ENCODE assay signal across 8 cellular contexts in genomic region chr11:64810891-64811272, GRCh38. TPM values are rescaled to one million over a fixed set of nuclear protein-coding genes. Genes with fewer than 3 reads are reported as not detected.
DNase-seq lines count a peak whose midpoint lies in the region; ATAC-seq lines count a peak whose summit lies in the region.

No MANE protein-coding gene starts in this region.

- peak overlapping the region; percentile 83 for H3K4me3 ChIP-seq in HUES6 (ENCODE audit: low read depth, low read length)
- peak overlapping the region; percentile 53 for H3K4me3 ChIP-seq in iPS-15b (ENCODE audit: low read depth, low read length)

- H3K4me1 Mint-ChIP-seq in stimulated activated naive CD8-positive, alpha-beta T cell treated with anti-CD3 and anti-CD28 coated beads, Interleukin-15, Interleukin-2, amounts not matched to agents 100 ng/mL and 50 ng/mL, for 24 hours (ENCODE audit: low read depth): peaks cover 22% of the 10 kb centered on the region

- peak overlapping the region; percentile 89 for H3K4me3 Mint-ChIP-seq in stimulated activated naive CD8-positive, alpha-beta T cell treated with anti-CD3 and anti-CD28 coated beads, Interleukin-15, Interleukin-2, amounts not matched to agents 100 ng/mL and 50 ng/mL, for 24 hours

- peaks cover 23% of the 10 kb centered on the region for H3K36me3 ChIP-seq in HUES6 (ENCODE audit: control insufficient read depth, insufficient read depth, low read length)
- H3K36me3 ChIP-seq in iPS-15b (ENCODE audit: control insufficient read depth, insufficient read depth, low read length): peaks cover 17% of the 10 kb centered on the region

- ATAC-seq in activated naive CD4-positive, alpha-beta T cell treated with anti-CD3 and anti-CD28 coated beads, Interleukin-2, amount 50 U/mL, for 72 hours: peak; percentile 47 to 50

- H3K9me3 Mint-ChIP-seq in activated naive CD4-positive, alpha-beta T cell treated with anti-CD3 and anti-CD28 coated beads, Interleukin-2, amount 50 U/mL, for 72 hours: no peaks in the 10 kb centered on the region
- H3K9me3 Mint-ChIP-seq in stimulated activated naive CD8-positive, alpha-beta T cell treated with anti-CD3 and anti-CD28 coated beads, Interleukin-15, Interleukin-2, amounts not matched to agents 100 ng/mL and 50 ng/mL, for 24 hours: no peaks in the 10 kb centered on the region

- H3K27me3 ChIP-seq in HUES6 (ENCODE audit: control insufficient read depth, insufficient read depth, low read length): no peaks in the 10 kb centered on the region
- no peaks in the 10 kb centered on the region for H3K27me3 ChIP-seq in iPS-15b (ENCODE audit: control insufficient read depth, insufficient read depth, low read length)

- peaks cover 6% of the 10 kb centered on the region for H3K4me1 ChIP-seq in HUES6 (ENCODE audit: control insufficient read depth, insufficient read depth, low read length)
- peaks cover 3% of the 10 kb centered on the region for H3K4me1 ChIP-seq in iPS-15b (ENCODE audit: control insufficient read depth, insufficient read depth, low read length)

- peak; percentile 85 for DNase-seq in DMS79 treated with DMSO at 0.1 percent for 48 hours (lab: John Stamatoyannopoulos, UW)
- no peak for DNase-seq in DMS79 (lab: John Stamatoyannopoulos, UW)
- DNase-seq in activated naive CD4-positive, alpha-beta T cell treated with anti-CD3 and anti-CD28 coated beads, Interleukin-2, amount 50 U/mL, for 72 hours (ENCODE audit: low spot score in 2 of 2): no peak
- no peak for DNase-seq in NCI-H2171 treated with DMSO at 0.1 percent for 48 hours (lab: John Stamatoyannopoulos, UW)
- DNase-seq in LoVo (ENCODE audit: low spot score): no peak

- H3K27ac ChIP-seq in HUES6 (ENCODE audit: low read depth, low read length): no peak overlapping the region

- H3K9ac ChIP-seq in HUES6 (ENCODE audit: low read length) (no peak overlapping the region), iPS-15b (ENCODE audit: low read depth, low read length) (no peak overlapping the region)

- no peaks in the 10 kb centered on the region for H3K27me3 Mint-ChIP-seq in stimulated activated naive CD8-positive, alpha-beta T cell treated with anti-CD3 and anti-CD28 coated beads, Interleukin-15, Interleukin-2, amounts not matched to agents 100 ng/mL and 50 ng/mL, for 24 hours

- peaks cover 5 to 6% of the 10 kb centered on the region in 2 donors for H3K36me3 Mint-ChIP-seq in activated naive CD4-positive, alpha-beta T cell treated with anti-CD3 and anti-CD28 coated beads, Interleukin-2, amount 50 U/mL, for 72 hours
- peaks cover 7% of the 10 kb centered on the region for H3K36me3 Mint-ChIP-seq in stimulated activated naive CD8-positive, alpha-beta T cell treated with anti-CD3 and anti-CD28 coated beads, Interleukin-15, Interleukin-2, amounts not matched to agents 100 ng/mL and 50 ng/mL, for 24 hours (ENCODE audit: low read depth)

- H3K27ac Mint-ChIP-seq in activated naive CD4-positive, alpha-beta T cell treated with anti-CD3 and anti-CD28 coated beads, Interleukin-2, amount 50 U/mL, for 72 hours: peak overlapping the region; percentile 85 to 86
- H3K27ac Mint-ChIP-seq in stimulated activated naive CD8-positive, alpha-beta T cell treated with anti-CD3 and anti-CD28 coated beads, Interleukin-15, Interleukin-2, amounts not matched to agents 100 ng/mL and 50 ng/mL, for 24 hours: peak overlapping the region; percentile 92

- H3K9me3 ChIP-seq in HUES6 (ENCODE audit: control insufficient read depth, insufficient read depth, low read depth, low read length) (no peaks in the 10 kb centered on the region), iPS-15b (ENCODE audit: control insufficient read depth, insufficient read depth, low read length) (no peaks in the 10 kb centered on the region)

RNA-seq across cellular contexts. Expression of gene MEN1, which starts 0.5 kb away (rescaled TPM):
- 10 to 100 TPM in 1 of 2 donors, 1 to 10 TPM in 1; 9.7 to 35.1 TPM for total RNA-seq in activated naive CD4-positive, alpha-beta T cell treated with anti-CD3 and anti-CD28 coated beads, Interleukin-2, amount 50 U/mL, for 72 hours

RNA-seq across cellular contexts. Expression of gene MAP4K2, which starts 7.9 kb away (rescaled TPM):
- total RNA-seq in activated naive CD4-positive, alpha-beta T cell treated with anti-CD3 and anti-CD28 coated beads, Interleukin-2, amount 50 U/mL, for 72 hours: 10 to 100 TPM; 67.7 to 83.2 TPM

RNA-seq across cellular contexts. Expression of gene SF1, which starts 32.5 kb away (rescaled TPM):
- total RNA-seq in activated naive CD4-positive, alpha-beta T cell treated with anti-CD3 and anti-CD28 coated beads, Interleukin-2, amount 50 U/mL, for 72 hours: 100 to 1,000 TPM; 323 to 406 TPM

RNA-seq across cellular contexts. Expression of gene CDC42BPG, which starts 33.6 kb away (rescaled TPM):
- under 1 TPM; 0.61 to 0.76 TPM for total RNA-seq in activated naive CD4-positive, alpha-beta T cell treated with anti-CD3 and anti-CD28 coated beads, Interleukin-2, amount 50 U/mL, for 72 hours

RNA-seq across cellular contexts. Expression of gene PYGM, which starts 51.1 kb away (rescaled TPM):
- 1 to 10 TPM in 1 of 2 donors, under 1 TPM in 1; 0.87 to 2.3 TPM for total RNA-seq in activated naive CD4-positive, alpha-beta T cell treated with anti-CD3 and anti-CD28 coated beads, Interleukin-2, amount 50 U/mL, for 72 hours
